ENCODE assay signal across 1 cellular context in the genomic region with DNA sequence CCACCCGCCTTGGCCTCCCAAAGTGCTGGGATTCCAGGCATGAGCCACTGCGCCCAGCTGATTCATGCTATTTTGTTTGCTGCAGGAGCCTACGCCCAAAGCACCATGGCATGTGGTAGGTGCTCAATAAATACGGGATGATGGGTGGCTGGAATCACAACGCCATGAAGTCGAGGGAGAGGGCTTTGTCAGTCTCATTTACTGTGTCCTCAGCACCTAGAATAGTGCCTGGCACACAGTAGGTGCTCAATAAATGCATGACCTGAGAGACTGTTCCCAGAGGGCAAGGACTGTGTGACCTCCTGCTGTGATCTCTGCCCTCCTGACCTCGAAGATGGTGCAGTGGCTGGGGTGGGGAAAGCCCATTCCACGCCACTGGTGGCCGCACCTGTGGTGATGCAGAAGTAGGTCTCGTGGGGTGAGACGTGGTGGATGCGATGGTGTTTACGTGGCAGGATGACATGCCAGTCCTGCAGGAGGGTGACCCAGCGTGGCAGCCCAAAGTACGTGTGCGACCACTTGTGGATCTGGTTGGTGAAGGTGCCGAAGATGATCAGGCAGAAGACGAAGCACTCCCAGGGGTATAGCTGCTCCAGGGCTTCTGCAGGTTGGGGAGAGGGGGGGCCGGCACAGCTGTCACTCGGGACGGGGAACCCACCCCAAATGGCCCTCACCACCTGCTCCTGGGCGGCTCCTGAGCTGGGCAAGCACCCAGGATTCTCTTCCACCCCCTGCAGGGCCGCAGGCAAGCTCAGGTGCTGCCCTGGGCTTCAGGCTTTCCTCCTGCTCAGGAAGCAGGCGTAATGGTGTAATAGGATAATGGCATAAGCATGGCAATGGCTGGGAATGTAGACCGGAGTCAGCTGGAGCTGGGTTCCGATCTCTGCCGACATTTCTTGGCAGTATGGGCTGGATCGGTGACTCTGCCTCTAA.
TF ChIP-seq lines count a peak whose summit lies in the region.

No MANE protein-coding gene starts in this region.

TF ChIP-seq in HepG2, 621 proteins besides CTCF, POLR2A, EP300 and RAD21:
- TF ChIP-seq ZKSCAN1 (IDR thresholded peaks at IDR 0.05; ENCODE audit: low read length) = peak; percentile 31; the same call in 1 of the 2 replicates
- no peak for TF ChIP-seq MED1 (CRISPR knock-in tag; IDR thresholded peaks at IDR 0.05)
- no peak for TF ChIP-seq SMAD3 (CRISPR knock-in tag; IDR thresholded peaks at IDR 0.05)
- TF ChIP-seq ZNF776 (CRISPR knock-in tag; IDR thresholded peaks at IDR 0.05) = 0 out of 2 replicates have a peak, but pooled peaks have one; percentile 25
- TF ChIP-seq AFF4 (CRISPR knock-in tag; IDR thresholded peaks at IDR 0.05) = no peak
- TF ChIP-seq NR3C1 (CRISPR knock-in tag; IDR thresholded peaks at IDR 0.05) = no peak
- no peak for TF ChIP-seq ZNF264 (CRISPR knock-in tag; IDR thresholded peaks at IDR 0.05)
- TF ChIP-seq CENPT (CRISPR knock-in tag; IDR thresholded peaks at IDR 0.05; ENCODE audit: low read depth) = no peak
- TF ChIP-seq FOXP1 (IDR thresholded peaks at IDR 0.05) = no peak
- no peak for TF ChIP-seq FOXP1 (CRISPR knock-in tag; IDR thresholded peaks at IDR 0.05)
- TF ChIP-seq, protein P1, sequence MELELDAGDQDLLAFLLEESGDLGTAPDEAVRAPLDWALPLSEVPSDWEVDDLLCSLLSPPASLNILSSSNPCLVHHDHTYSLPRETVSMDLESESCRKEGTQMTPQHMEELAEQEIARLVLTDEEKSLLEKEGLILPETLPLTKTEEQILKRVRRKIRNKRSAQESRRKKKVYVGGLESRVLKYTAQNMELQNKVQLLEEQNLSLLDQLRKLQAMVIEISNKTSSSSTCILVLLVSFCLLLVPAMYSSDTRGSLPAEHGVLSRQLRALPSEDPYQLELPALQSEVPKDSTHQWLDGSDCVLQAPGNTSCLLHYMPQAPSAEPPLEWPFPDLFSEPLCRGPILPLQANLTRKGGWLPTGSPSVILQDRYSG (CRISPR knock-in tag; IDR thresholded peaks at IDR 0.05) = no peak
- TF ChIP-seq ZNF280D (CRISPR knock-in tag; IDR thresholded peaks at IDR 0.05) = no peak
- TF ChIP-seq ZKSCAN8 (CRISPR knock-in tag; IDR thresholded peaks at IDR 0.05; ENCODE audit: borderline replicate concordance) = 0 out of 2 replicates have a peak, but pooled peaks have one; percentile 55
- no peak for TF ChIP-seq ZBTB7A (CRISPR knock-in tag; IDR thresholded peaks at IDR 0.05)
- TF ChIP-seq ZSCAN12 (CRISPR knock-in tag; IDR thresholded peaks at IDR 0.05) = no peak
- no peak for TF ChIP-seq CREBL2 (CRISPR knock-in tag; IDR thresholded peaks at IDR 0.05; ENCODE audit: borderline replicate concordance)
- TF ChIP-seq CCAR2 (optimal IDR thresholded peaks at IDR 0.05; ENCODE audit: low read depth, low read length) = no peak
